34 cellular contexts compared by ENCODE assay signal in genomic region chr17:151004-151403, GRCh38. TPM values are rescaled to one million over a fixed set of nuclear protein-coding genes. Genes with fewer than 3 reads are reported as not detected.
"Had no signal": no experiment of that assay in that cellular context is flagged by ENCODE, and none has a peak within 500 bp of the region (broad histone marks: within the 10 kb centered on the region; RNA-seq: fewer than 3 reads in every experiment).

No MANE protein-coding gene starts in this region.

- H3K4me1 ChIP-seq: heart right ventricle, neural progenitor cell, right atrium auricular region, thyroid gland, transverse colon, upper lobe of left lung, vagina had no signal

- H3K9me3 Mint-ChIP-seq: mesothelial cell of epicardium; natural killer cell; nephron progenitor cell; neural progenitor cell; stimulated activated effector memory CD8-positive, alpha-beta T cell treated with anti-CD3 and anti-CD28 coated beads, Interleukin-12 subunit alpha, Interleukin-12 subunit beta, amount 100 ng/mL, for 72 hours; stimulated activated naive CD8-positive, alpha-beta T cell treated with anti-CD3 and anti-CD28 coated beads, Interleukin-15, Interleukin-2, amounts not matched to agents 100 ng/mL and 50 ng/mL, for 24 hours had no signal

- H3K36me3 ChIP-seq: neural progenitor cell, right atrium auricular region, thyroid gland, transverse colon, upper lobe of left lung, vagina had no signal

- H3K9me3 ChIP-seq: heart right ventricle, neutrophil, right atrium auricular region, spleen, thyroid gland, transverse colon, upper lobe of left lung, vagina had no signal

- H3K4me3 Mint-ChIP-seq: mesothelial cell of epicardium; naive B cell; natural killer cell; nephron progenitor cell; neural progenitor cell; stimulated activated effector memory CD8-positive, alpha-beta T cell treated with anti-CD3 and anti-CD28 coated beads, Interleukin-12 subunit alpha, Interleukin-12 subunit beta, amount 100 ng/mL, for 72 hours; stimulated activated naive CD8-positive, alpha-beta T cell treated with anti-CD3 and anti-CD28 coated beads, Interleukin-15, Interleukin-2, amounts not matched to agents 100 ng/mL and 50 ng/mL, for 24 hours had no signal

- DNase-seq: heart right ventricle; islet precursor cell; mesendoderm; naive B cell; natural killer cell; nephron progenitor cell; occipital lobe; small intestine; stimulated activated CD4-positive, alpha-beta T cell treated with anti-CD3 and anti-CD28 coated beads, Interleukin-4, amount 100 ng/mL, for 24 hours; stimulated activated naive CD4-positive, alpha-beta T cell; thyroid gland; transverse colon had no signal

- H3K4me1 Mint-ChIP-seq: mesothelial cell of epicardium; naive B cell; natural killer cell; nephron progenitor cell; neural progenitor cell; stimulated activated effector memory CD8-positive, alpha-beta T cell treated with anti-CD3 and anti-CD28 coated beads, Interleukin-12 subunit alpha, Interleukin-12 subunit beta, amount 100 ng/mL, for 72 hours had no signal

- H3K27ac ChIP-seq: heart right ventricle, hepatocyte, neural progenitor cell, neutrophil, right atrium auricular region, spleen, thyroid gland, transverse colon, upper lobe of left lung, vagina had no signal

- FAIRE-seq: small intestine had no signal

- ATAC-seq: left ventricle myocardium superior; natural killer cell; sciatic nerve; stimulated activated effector memory CD8-positive, alpha-beta T cell treated with anti-CD3 and anti-CD28 coated beads, Interleukin-12 subunit alpha, Interleukin-12 subunit beta, amount 100 ng/mL, for 72 hours had no signal

- H3K36me3 Mint-ChIP-seq: naive B cell; natural killer cell; neural progenitor cell; stimulated activated effector memory CD8-positive, alpha-beta T cell treated with anti-CD3 and anti-CD28 coated beads, Interleukin-12 subunit alpha, Interleukin-12 subunit beta, amount 100 ng/mL, for 72 hours had no signal

- H3K4me3 ChIP-seq: heart right ventricle, hepatocyte, lung, neural progenitor cell, right atrium auricular region, spleen, thyroid gland, transverse colon, upper lobe of left lung, vagina had no signal

- H3K27me3 Mint-ChIP-seq: stimulated activated naive CD8-positive, alpha-beta T cell treated with anti-CD3 and anti-CD28 coated beads, Interleukin-15, Interleukin-2, amounts not matched to agents 100 ng/mL and 50 ng/mL, for 24 hours had no signal

- H3K27ac Mint-ChIP-seq: mesothelial cell of epicardium; natural killer cell; nephron progenitor cell; progenitor cell of endocrine pancreas; stimulated activated effector memory CD8-positive, alpha-beta T cell treated with anti-CD3 and anti-CD28 coated beads, Interleukin-12 subunit alpha, Interleukin-12 subunit beta, amount 100 ng/mL, for 72 hours; stimulated activated naive CD8-positive, alpha-beta T cell treated with anti-CD3 and anti-CD28 coated beads, Interleukin-15, Interleukin-2, amounts not matched to agents 100 ng/mL and 50 ng/mL, for 24 hours had no signal

- H3K27me3 ChIP-seq: heart right ventricle, hepatocyte, neural progenitor cell, neutrophil, right atrium auricular region, spleen, thyroid gland, transverse colon, upper lobe of left lung, vagina had no signal

RNA-seq across cellular contexts. Expression of gene SCGB1C2, which starts 13.6 kb away (rescaled TPM):
- total RNA-seq: heart right ventricle, hepatocyte, kidney epithelial cell, left ventricle myocardium superior, lung, mesothelial cell of epicardium, mononuclear cell, natural killer cell, occipital lobe, osteocyte, progenitor cell of endocrine pancreas, pulmonary artery endothelial cell, renal cortical epithelial cell, right atrium auricular region, sciatic nerve, spleen, subcutaneous adipose tissue, temporal lobe, thyroid gland, transverse colon, upper lobe of left lung, urinary bladder, vagina had no signal
- polyA plus RNA-seq: heart right ventricle, hepatocyte, lung, small intestine, spleen, urinary bladder had no signal

RNA-seq across cellular contexts. Expression of gene DOC2B, which starts 30.4 kb away (rescaled TPM):
- total RNA-seq: osteocyte had no signal
